Comparison of ENCODE assay signal across 1 cellular context in genomic region chr19:29942404-29943261, GRCh38.
A peak's percentile ranks its signal among the peaks of the same experiment; 100 is the strongest.
TF ChIP-seq lines count a peak whose summit lies in the region.

No MANE protein-coding gene starts in this region.

TF ChIP-seq in HEK293, 187 proteins besides CTCF, POLR2A, EP300 and RAD21 (continued from another document):
- TF ChIP-seq ZNF341 (tag by site-specific recombination; IDR thresholded peaks at IDR 0.05; ENCODE audit: low read depth) = peak; percentile 68; the same call in 1 of the 2 replicates
- TF ChIP-seq MZF1 (tag by site-specific recombination; IDR thresholded peaks at IDR 0.05; ENCODE audit: borderline replicate concordance) = peak; percentile 50; the same call in 1 of the 2 replicates
- no peak for TF ChIP-seq HOXA7 (CRISPR knock-in tag; IDR thresholded peaks at IDR 0.05; ENCODE audit: borderline replicate concordance)
- TF ChIP-seq ZNF155 (tag by site-specific recombination; IDR thresholded peaks at IDR 0.05) = no peak
- peak; percentile 66 for TF ChIP-seq KLF10 (tag by site-specific recombination; IDR thresholded peaks at IDR 0.05)
- peak; percentile 74 for TF ChIP-seq ZNF843 (tag by site-specific recombination; IDR thresholded peaks at IDR 0.05)
- peak; percentile 83 for TF ChIP-seq ZNF362 (tag by site-specific recombination; IDR thresholded peaks at IDR 0.05)
